16 cellular contexts compared by ENCODE assay signal in the genomic region with DNA sequence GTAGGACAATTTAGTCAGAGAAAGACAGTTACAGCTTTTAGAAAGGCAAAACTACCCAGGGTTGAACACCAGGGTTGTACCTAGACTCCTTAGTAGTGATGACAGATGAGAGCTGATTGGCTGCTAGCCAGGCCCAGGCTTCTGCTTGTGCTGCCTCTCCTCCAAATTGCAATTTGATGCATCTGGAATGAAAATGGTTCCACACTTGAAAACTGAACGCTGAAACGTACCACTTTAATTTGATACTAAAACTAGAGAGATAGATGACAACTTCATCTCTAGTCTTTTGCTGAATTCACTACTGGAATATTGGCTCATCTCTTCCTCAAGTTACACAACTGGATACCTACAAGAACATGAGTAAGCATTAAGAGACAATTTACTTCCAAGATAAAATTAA. TPM values are rescaled to one million over a fixed set of nuclear protein-coding genes. Genes with fewer than 3 reads are reported as not detected.
A peak's percentile ranks its signal among the peaks of the same experiment; 100 is the strongest.
DNase-seq lines count a peak whose midpoint lies in the region; ATAC-seq and TF ChIP-seq lines count a peak whose summit lies in the region.
"Had no signal": no experiment of that assay in that cellular context is flagged by ENCODE, and none has a peak within 500 bp of the region (broad histone marks: within the 10 kb centered on the region; RNA-seq: fewer than 3 reads in every experiment).

No MANE protein-coding gene starts in this region.

- no peak for TF ChIP-seq CTCF in choroid plexus epithelial cell (conservative IDR thresholded peaks at IDR 0.05; ENCODE audit: low read depth, low read length)
- no peak for TF ChIP-seq CTCF in omental fat pad (IDR thresholded peaks at IDR 0.05)

- H3K27me3 ChIP-seq in H7 (ENCODE audit: control insufficient read depth, insufficient read depth, low read length) = no peaks in the 10 kb centered on the region
- H3K27me3 ChIP-seq: transverse colon had no signal

- ATAC-seq in omental fat pad (ENCODE audit: low FRiP score) = peak; percentile 69
- ATAC-seq: GM12878 had no signal

- no peak overlapping the region for H3K4me3 ChIP-seq in choroid plexus epithelial cell (ENCODE audit: low read depth, low read length)
- no peak overlapping the region for H3K4me3 ChIP-seq in H7 (ENCODE audit: insufficient read depth, low read depth, low read length)
- H3K4me3 ChIP-seq: GM12878, transverse colon had no signal

- peaks cover 22% of the 10 kb centered on the region for H3K36me3 ChIP-seq in H7 (replicated peaks; ENCODE audit: control insufficient read depth, insufficient read depth, low read length)

- DNase-seq in NCI-H82 (lab: John Stamatoyannopoulos, UW) = peak; percentile 5
- no peak for DNase-seq in NCI-H82 treated with DMSO at 0.1 percent for 48 hours (lab: John Stamatoyannopoulos, UW; ENCODE audit: unreplicated experiment)
- peak; percentile 6 for DNase-seq in NCI-H2029 (lab: John Stamatoyannopoulos, UW)
- DNase-seq in choroid plexus epithelial cell (ENCODE audit: low read depth) = peak; percentile 67
- no peak for DNase-seq in omental fat pad (ENCODE audit: low spot score)
- DNase-seq in H7 = no peak
- no peak for DNase-seq in foreskin melanocyte
- no peak for DNase-seq in cerebellar nuclear complex (lab: John Stamatoyannopoulos, UW)
- DNase-seq: activated B cell treated with CpG ODN at 0.5 μM for 24 hours, DND-41, KBM-7, NCI-H187, OCI-M1, SW 1271, transverse colon had no signal

RNA-seq across cellular contexts. Expression of gene FNBP4, which starts 19.2 kb away (rescaled TPM):
- 100 to 1,000 TPM in 2 of 4 donors, 10 to 100 TPM in 2; 86.4 to 195 (median 137) TPM for total RNA-seq in omental fat pad
- 33.2 and 65.7 TPM in 2 replicates for total RNA-seq in H7 (2014; rRNA removed; shearing (Covaris generic))

Comparison
In these comparisons a context has a peak if more than half of its experiments do, and no peak if none do; other contexts are left out.
1. DNase-seq: peak in NCI-H82 (single experiment), NCI-H2029 (single experiment) and choroid plexus epithelial cell (single experiment); none in NCI-H82 treated with DMSO at 0.1 percent for 48 hours (single experiment), omental fat pad (single experiment), H7 (single experiment), foreskin melanocyte (single experiment) and cerebellar nuclear complex (0 of 2).